ENCODE assay signal across 8 cellular contexts in the genomic region with DNA sequence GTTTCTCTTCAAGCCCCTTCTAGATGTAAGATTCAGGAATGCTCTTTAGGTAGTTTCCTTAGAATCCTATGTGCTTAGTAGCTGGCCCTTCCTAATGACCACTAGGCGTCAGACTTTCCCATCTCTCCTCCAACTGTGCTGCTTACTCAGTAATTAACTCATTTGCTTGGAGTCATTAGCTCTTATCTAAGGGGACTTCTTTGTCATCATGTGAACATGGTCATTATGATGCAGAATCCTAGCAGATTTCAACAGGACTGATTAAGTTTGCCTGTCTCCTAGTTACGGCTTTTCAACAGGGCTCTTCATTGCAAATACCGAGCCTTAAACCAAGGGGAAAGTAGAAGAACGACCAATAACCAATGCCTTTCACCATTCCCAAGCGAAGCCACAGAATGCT. TPM values are rescaled to one million over a fixed set of nuclear protein-coding genes. Genes with fewer than 3 reads are reported as not detected.
DNase-seq lines count a peak whose midpoint lies in the region; ATAC-seq and TF ChIP-seq lines count a peak whose summit lies in the region.

No MANE protein-coding gene starts in this region.

- ATAC-seq in HG03439 (IDR thresholded peaks at IDR 0.05; ENCODE audit: unreplicated experiment) (no peak), HG02981 (IDR thresholded peaks at IDR 0.05; ENCODE audit: unreplicated experiment) (no peak)
- ATAC-seq in naive thymus-derived CD8-positive, alpha-beta T cell = no peak

- H3K4me3 ChIP-seq in GM12875 (ENCODE audit: low read depth, low read length) = no peak overlapping the region
- H3K4me3 ChIP-seq in brain microvascular endothelial cell (ENCODE audit: low read depth, low read length) = no peak overlapping the region

- no peak overlapping the region for H3K27ac ChIP-seq in brain microvascular endothelial cell

- peaks cover 3% of the 10 kb centered on the region for H3K27me3 ChIP-seq in brain microvascular endothelial cell (replicated peaks)

- no peaks in the 10 kb centered on the region for H3K9me3 Mint-ChIP-seq in naive thymus-derived CD8-positive, alpha-beta T cell

- DNase-seq in NCI-H446 (lab: John Stamatoyannopoulos, UW) (peak; percentile 24 to 36), brain microvascular endothelial cell (peak; percentile 20), kidney glomerular epithelial cell (lab: John Stamatoyannopoulos, UW) (peak; percentile 19)
- no peak for DNase-seq in naive thymus-derived CD8-positive, alpha-beta T cell
- no peak for DNase-seq in activated CD4-positive, CD25-positive, alpha-beta regulatory T cell treated with anti-CD3 and anti-CD28 coated beads, Interleukin-2, amount 50 U/mL, for 72 hours

- H3K36me3 Mint-ChIP-seq in naive thymus-derived CD8-positive, alpha-beta T cell = no peaks in the 10 kb centered on the region

- no peak overlapping the region for H3K27ac Mint-ChIP-seq in naive thymus-derived CD8-positive, alpha-beta T cell

- in situ Hi-C loops in brain microvascular endothelial cell (cut with HindIII; ENCODE audit: low pct_ligation_motif_present, low sequenced_read_pairs) = loop anchor here (25.0 kb wide), 1 partner anchor 104 kb away; no protein-coding TSS in a partner anchor

- POLR2A ChIA-PET in naive thymus-derived CD8-positive, alpha-beta T cell (lab: Charles Lee) = no interaction called here

- TF ChIP-seq CTCF in GM12875 (IDR thresholded peaks at IDR 0.05; ENCODE audit: borderline replicate concordance, insufficient read depth, low read depth, low read length) (peak; percentile 62), brain microvascular endothelial cell (IDR thresholded peaks at IDR 0.05; ENCODE audit: low read depth, low read length, missing control alignments) (peak; percentile 86)

- H3K4me1 Mint-ChIP-seq in naive thymus-derived CD8-positive, alpha-beta T cell = no peaks in the 10 kb centered on the region

- peaks cover 15 to 64% (median 34%) of the 10 kb centered on the region in 5 donors for H3K27me3 Mint-ChIP-seq in naive thymus-derived CD8-positive, alpha-beta T cell

- no peak overlapping the region for H3K4me3 Mint-ChIP-seq in naive thymus-derived CD8-positive, alpha-beta T cell

- no peaks in the 10 kb centered on the region for H3K36me3 ChIP-seq in brain microvascular endothelial cell (replicated peaks)

RNA-seq across cellular contexts. Expression of a gene that starts 46.4 kb away (rescaled TPM):
- total RNA-seq in naive thymus-derived CD8-positive, alpha-beta T cell = not detected
- not detected for polyA plus RNA-seq in naive thymus-derived CD8-positive, alpha-beta T cell

Comparison
In these comparisons a context has a peak if more than half of its experiments do, and no peak if none do; other contexts are left out.
1. DNase-seq: peak in NCI-H446 (2 of 2), brain microvascular endothelial cell (single experiment) and kidney glomerular epithelial cell (single experiment); none in naive thymus-derived CD8-positive, alpha-beta T cell (0 of 10) and activated CD4-positive, CD25-positive, alpha-beta regulatory T cell treated with anti-CD3 and anti-CD28 coated beads, Interleukin-2, amount 50 U/mL, for 72 hours (single experiment).